Comparison of ENCODE assay signal across 21 cellular contexts in genomic region chr3:70095260-70095659, GRCh38.
"Had no signal": no experiment of that assay in that cellular context is flagged by ENCODE, and none has a peak within 500 bp of the region (broad histone marks: within the 10 kb centered on the region; RNA-seq: fewer than 3 reads in every experiment).

No MANE protein-coding gene starts in this region.

- ATAC-seq: T-cell had no signal

- H3K36me3 ChIP-seq: MG63 had no signal

- H3K27me3 ChIP-seq: MG63 had no signal

- H3K4me2 ChIP-seq: SK-N-SH had no signal

- H3K9me3 ChIP-seq: MG63, SK-N-SH had no signal

- H3K9ac ChIP-seq: SK-N-SH had no signal

- DNase-seq: Karpas-422, KBM-7, MG63, NCI-H1092, NCI-H1105 treated with DMSO at 0.1 percent for 48 hours, NCI-H1417 treated with DMSO at 0.1 percent for 48 hours, NCI-H146, NCI-H1694 treated with DMSO at 0.1 percent for 48 hours, NCI-H1930, NCI-H2081, NCI-H2107, NCI-H2227 treated with DMSO at 0.1 percent for 48 hours, NCI-H524, NCI-H526 treated with DMSO at 0.1 percent for 48 hours, NCI-H748 treated with DMSO at 0.1 percent for 48 hours, Right ventricle myocardium superior, RPMI8226, SK-N-SH, SW 1271, T-cell had no signal

- FAIRE-seq: RCC 7860 had no signal

- H3K4me3 ChIP-seq: MG63 had no signal
